In genomic region chr3:34196914-34197313, GRCh38 we compare ENCODE assay signal across 13 cellular contexts.
A peak's percentile ranks its signal among the peaks of the same experiment; 100 is the strongest.
DNase-seq lines count a peak whose midpoint lies in the region; ATAC-seq and TF ChIP-seq lines count a peak whose summit lies in the region.
"Had no signal": no experiment of that assay in that cellular context is flagged by ENCODE, and none has a peak within 500 bp of the region (broad histone marks: within the 10 kb centered on the region; RNA-seq: fewer than 3 reads in every experiment).

No MANE protein-coding gene starts in this region.

- peaks cover 30 to 47% (median 34%) of the 10 kb centered on the region in 3 donors for H3K4me1 Mint-ChIP-seq in IgD-negative memory B cell
- H3K4me1 Mint-ChIP-seq in activated B cell treated with CpG ODN at 0.5 μM for 24 hours: peaks cover 55% of the 10 kb centered on the region

- CTCF ChIA-PET in activated B cell treated with CpG ODN at 0.5 μM for 24 hours (lab: Charles Lee): no interaction called here

- H3K27me3 Mint-ChIP-seq in IgD-negative memory B cell (no peaks in the 10 kb centered on the region), activated B cell treated with CpG ODN at 0.5 μM for 24 hours (no peaks in the 10 kb centered on the region)

- TF ChIP-seq CTCF in activated B cell treated with CpG ODN at 0.5 μM for 24 hours (IDR thresholded peaks at IDR 0.05) (no peak), mucosa of descending colon (IDR thresholded peaks at IDR 0.05) (no peak)

- no peaks in the 10 kb centered on the region for H3K36me3 ChIP-seq in mucosa of descending colon (ENCODE audit: low read depth)
- H3K36me3 ChIP-seq: HAP-1 had no signal

- H3K9me3 Mint-ChIP-seq in IgD-negative memory B cell (no peaks in the 10 kb centered on the region), activated B cell treated with CpG ODN at 0.5 μM for 24 hours (no peaks in the 10 kb centered on the region)
- H3K9me3 Mint-ChIP-seq: CD8-positive, alpha-beta memory T cell had no signal

- no peak for ATAC-seq in activated B cell treated with CpG ODN at 0.5 μM for 24 hours (ENCODE audit: low read depth)
- ATAC-seq in mucosa of descending colon: peak; percentile 64
- no peak for ATAC-seq in SK-N-SH treated with all-trans-retinoic acid at 6 μM for 48 hours
- no peak for ATAC-seq in HG03342 (IDR thresholded peaks at IDR 0.05; ENCODE audit: unreplicated experiment)
- ATAC-seq in HG03378 (IDR thresholded peaks at IDR 0.05; ENCODE audit: unreplicated experiment): no peak

- POLR2A ChIA-PET in activated B cell treated with CpG ODN at 0.5 μM for 24 hours (lab: Charles Lee): no interaction called here

- H3K27ac Mint-ChIP-seq in IgD-negative memory B cell: peak overlapping the region in 2 of 3 donors; percentile 54 to 65
- peak overlapping the region; percentile 47 for H3K27ac Mint-ChIP-seq in activated B cell treated with CpG ODN at 0.5 μM for 24 hours

- H3K36me3 Mint-ChIP-seq in IgD-negative memory B cell (no peaks in the 10 kb centered on the region), activated B cell treated with CpG ODN at 0.5 μM for 24 hours (ENCODE audit: low read depth) (no peaks in the 10 kb centered on the region)
- H3K36me3 Mint-ChIP-seq: CD8-positive, alpha-beta memory T cell had no signal

- no peaks in the 10 kb centered on the region for H3K4me1 ChIP-seq in mucosa of descending colon (ENCODE audit: low read depth)
- H3K4me1 ChIP-seq: Caco-2, HAP-1 had no signal

- no peaks in the 10 kb centered on the region for H3K9me3 ChIP-seq in mucosa of descending colon
- H3K9me3 ChIP-seq: Caco-2, HAP-1 had no signal

- intact Hi-C loops in activated B cell treated with CpG ODN at 0.5 μM for 24 hours (cut with micrococcal nuclease) (no loop called here), mucosa of descending colon (cut with DNase I, micrococcal nuclease) (no loop called here)

- DNase-seq in activated B cell treated with CpG ODN at 0.5 μM for 24 hours (no peak), mucosa of descending colon (no peak)
- DNase-seq in activated CD8-positive, alpha-beta memory T cell treated with anti-CD3 and anti-CD28 coated beads for 24 hours: no peak
- DNase-seq: Caco-2; CD8-positive, alpha-beta memory T cell; DND-41; GDM1; GOT3 had no signal

- no peak overlapping the region for H3K4me3 ChIP-seq in mucosa of descending colon
- H3K4me3 ChIP-seq: HAP-1 had no signal

- H3K4me3 Mint-ChIP-seq in IgD-negative memory B cell: peak overlapping the region in 1 of 4 donors; percentile 39
- no peak overlapping the region for H3K4me3 Mint-ChIP-seq in activated B cell treated with CpG ODN at 0.5 μM for 24 hours
- H3K4me3 Mint-ChIP-seq: CD8-positive, alpha-beta memory T cell had no signal

TF ChIP-seq in SK-N-SH treated with all-trans-retinoic acid at 6 μM for 48 hours, 23 proteins besides CTCF, POLR2A, EP300 and RAD21:
- TF ChIP-seq SNAI2 (CRISPR knock-in tag; IDR thresholded peaks at IDR 0.05): no peak
- TF ChIP-seq ZNF565 (CRISPR knock-in tag; conservative IDR thresholded peaks at IDR 0.05; ENCODE audit: low read depth): no peak
- no peak for TF ChIP-seq GLIS3 (CRISPR knock-in tag; IDR thresholded peaks at IDR 0.05)
- no peak for TF ChIP-seq ESRRG (CRISPR knock-in tag; IDR thresholded peaks at IDR 0.05)
- TF ChIP-seq TSHZ2 (CRISPR knock-in tag; IDR thresholded peaks at IDR 0.05): no peak
- no peak for TF ChIP-seq OSR1 (CRISPR knock-in tag; IDR thresholded peaks at IDR 0.05)
- no peak for TF ChIP-seq ARNTL (CRISPR knock-in tag; IDR thresholded peaks at IDR 0.05; ENCODE audit: borderline replicate concordance, low read depth)
- TF ChIP-seq TCF4 (CRISPR knock-in tag; IDR thresholded peaks at IDR 0.05; ENCODE audit: borderline replicate concordance): no peak
- no peak for TF ChIP-seq ZFP3 (CRISPR knock-in tag; IDR thresholded peaks at IDR 0.05)
- no peak for TF ChIP-seq ZC3H10 (CRISPR knock-in tag; IDR thresholded peaks at IDR 0.05)
